ENCODE assay signal across 8 cellular contexts in the genomic region with DNA sequence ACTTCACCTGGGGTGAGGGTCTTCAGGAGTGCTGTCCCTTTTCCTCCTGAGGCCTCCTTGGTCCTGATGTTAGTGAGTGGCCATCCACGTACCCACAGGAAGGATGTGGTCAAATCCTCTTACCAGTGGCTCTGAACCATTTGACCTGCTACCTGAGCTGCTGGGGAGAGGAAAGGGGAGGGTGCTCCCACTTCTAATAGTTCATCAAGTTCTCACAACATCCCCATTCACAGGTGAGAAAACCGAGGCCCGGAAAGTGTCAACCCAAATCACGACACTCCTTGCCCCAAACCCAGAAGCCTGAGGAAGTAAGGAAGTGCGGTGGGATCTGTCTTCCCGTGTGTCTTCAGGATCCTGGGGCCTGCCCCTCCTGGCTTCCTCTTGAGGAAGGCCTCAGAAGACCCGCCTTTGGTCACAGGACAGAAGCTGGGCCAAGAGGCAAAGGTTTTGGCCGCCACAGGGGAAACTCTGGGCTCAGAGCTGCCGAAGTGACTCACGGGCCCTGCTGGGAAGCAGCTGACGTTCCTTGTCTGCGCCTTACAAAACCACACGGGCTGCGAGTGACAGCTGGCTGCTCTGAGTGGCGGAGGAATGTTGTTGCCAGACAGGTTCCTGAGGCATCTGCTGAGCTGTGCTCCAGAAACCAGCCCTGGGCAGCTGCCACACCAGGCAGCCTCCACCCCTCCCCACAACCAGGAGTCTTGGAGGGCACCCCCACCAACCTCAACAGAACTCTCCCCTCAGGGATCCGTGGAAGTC. TPM values are rescaled to one million over a fixed set of nuclear protein-coding genes. Genes with fewer than 3 reads are reported as not detected.
A peak's percentile ranks its signal among the peaks of the same experiment; 100 is the strongest.
DNase-seq lines count a peak whose midpoint lies in the region; ATAC-seq, FAIRE-seq and TF ChIP-seq lines count a peak whose summit lies in the region.

No MANE protein-coding gene starts in this region.

- H3K27ac ChIP-seq in A673 (ENCODE audit: low read depth, low read length, poor library complexity, severe bottlenecking) (peak overlapping the region; percentile 58), WERI-Rb-1 (no peak overlapping the region), endodermal cell (ENCODE audit: low read depth, low read length) (peak overlapping the region; percentile 63), thoracic aorta (peak overlapping the region; percentile 80 to 96)

- CTCF ChIA-PET in A673 (lab: Charles Lee) = no interaction called here

- no peak for TF ChIP-seq CTCF in A673 (conservative IDR thresholded peaks at IDR 0.05; ENCODE audit: low read depth, low read length)
- TF ChIP-seq CTCF in Loucy (conservative IDR thresholded peaks at IDR 0.05; ENCODE audit: low read length) = no peak
- TF ChIP-seq CTCF in WERI-Rb-1 (IDR thresholded peaks at IDR 0.05; ENCODE audit: low read depth, low read length) = no peak
- TF ChIP-seq CTCF in endodermal cell (conservative IDR thresholded peaks at IDR 0.05) = no peak
- no peak for TF ChIP-seq CTCF in thoracic aorta (IDR thresholded peaks at IDR 0.05)

- no peaks in the 10 kb centered on the region for H3K9me3 ChIP-seq in A673 (ENCODE audit: low read depth, low read length, poor library complexity, severe bottlenecking)
- H3K9me3 ChIP-seq in Loucy (ENCODE audit: insufficient read depth, low read depth, low read length) = no peaks in the 10 kb centered on the region
- no peaks in the 10 kb centered on the region for H3K9me3 ChIP-seq in WERI-Rb-1 (ENCODE audit: severe bottlenecking)
- no peaks in the 10 kb centered on the region for H3K9me3 ChIP-seq in endodermal cell (ENCODE audit: control insufficient read depth, low read length)
- H3K9me3 ChIP-seq in thoracic aorta = no peaks in the 10 kb centered on the region

- peak; percentile 94 for ATAC-seq in thoracic aorta (ENCODE audit: insufficient number of reproducible peaks, low FRiP score, low read depth)

- DNase-seq in A673 (ENCODE audit: low spot score) (peak; percentile 85), GM12891 (ENCODE audit: insufficient read length, low spot score) (no peak), WERI-Rb-1 (peak; percentile 56), endodermal cell (peak; percentile 95), midbrain (lab: John Stamatoyannopoulos, UW) (peak; percentile 46), thoracic aorta (ENCODE audit: low spot score) (peak; percentile 76), OCI-M2 (lab: John Stamatoyannopoulos, UW; ENCODE audit: unreplicated experiment) (no peak)

- no peaks in the 10 kb centered on the region for H3K79me2 ChIP-seq in Loucy (ENCODE audit: insufficient read depth, low read length)

- intact Hi-C loops in A673 (cut with micrococcal nuclease; ENCODE audit: unreplicated experiment) = no loop called here

- FAIRE-seq in GM12891 (lab: Jason Lieb, UNC) = peak; percentile 26

- H3K36me3 ChIP-seq in A673 (ENCODE audit: insufficient read depth, low read length, poor library complexity, severe bottlenecking) (peaks cover 4% of the 10 kb centered on the region), Loucy (ENCODE audit: insufficient read depth, low read length) (no peaks in the 10 kb centered on the region), WERI-Rb-1 (no peaks in the 10 kb centered on the region), endodermal cell (ENCODE audit: control insufficient read depth, insufficient read depth, low read length) (no peaks in the 10 kb centered on the region), thoracic aorta (no peaks in the 10 kb centered on the region)

- H3K4me3 Mint-ChIP-seq in endodermal cell = no peak overlapping the region

- BruUV-seq in A673 (replicated peaks; lab: Mats Ljungman, UMichigan) = no TSS peak

- H2AFZ ChIP-seq in Loucy (ENCODE audit: low read length) = no peak overlapping the region

- H3K27me3 Mint-ChIP-seq in endodermal cell (ENCODE audit: insufficient read depth) = no peaks in the 10 kb centered on the region

- H3K27me3 ChIP-seq in A673 (replicated peaks; ENCODE audit: insufficient read depth, low read depth, low read length, poor library complexity) (no peaks in the 10 kb centered on the region), Loucy (ENCODE audit: insufficient read depth, low read length, poor library complexity, severe bottlenecking) (no peaks in the 10 kb centered on the region), WERI-Rb-1 (ENCODE audit: insufficient read depth, low read depth, severe bottlenecking) (no peaks in the 10 kb centered on the region), endodermal cell (ENCODE audit: control insufficient read depth, insufficient read depth, low read length, poor library complexity, severe bottlenecking) (no peaks in the 10 kb centered on the region), thoracic aorta (replicated peaks; ENCODE audit: insufficient read depth) (no peaks in the 10 kb centered on the region)

- 40 to 71% methylated on average over 6 to 16 of the region's 16 CpGs for WGBS in endodermal cell (ENCODE audit: insufficient coverage in 1 of 2, insufficient read length in 1 of 2), 2 experiments

- H3K4me1 ChIP-seq in A673 (ENCODE audit: insufficient read depth, low read length, poor library complexity, severe bottlenecking) (peaks cover 18% of the 10 kb centered on the region), Loucy (ENCODE audit: insufficient read depth, low read length, poor library complexity, severe bottlenecking) (peaks cover 15% of the 10 kb centered on the region), endodermal cell (ENCODE audit: control insufficient read depth, insufficient read depth, low read length) (peaks cover 6% of the 10 kb centered on the region), thoracic aorta (ENCODE audit: control insufficient read depth in 1 of 2, low read depth in 2 of 2) (peaks cover 14 to 18% of the 10 kb centered on the region in 2 donors)

- peak overlapping the region; percentile 77 for H3K27ac Mint-ChIP-seq in endodermal cell

- H3K4me3 ChIP-seq in A673 (ENCODE audit: low read depth, low read length, poor library complexity, severe bottlenecking) (no peak overlapping the region), Loucy (ENCODE audit: low read length, poor library complexity, severe bottlenecking) (no peak overlapping the region), WERI-Rb-1 (ENCODE audit: low read depth, low read length) (no peak overlapping the region), endodermal cell (ENCODE audit: low read length) (no peak overlapping the region), thoracic aorta (peak overlapping the region; percentile 38)

- no peaks in the 10 kb centered on the region for H3K9me3 Mint-ChIP-seq in endodermal cell

- no peaks in the 10 kb centered on the region for H3K36me3 Mint-ChIP-seq in endodermal cell (ENCODE audit: low read depth)

- H3K4me1 Mint-ChIP-seq in endodermal cell = peaks cover 16% of the 10 kb centered on the region

- no peaks in the 10 kb centered on the region for H3K9me2 ChIP-seq in Loucy (replicated peaks; ENCODE audit: low read depth, low read length)

- H3K9ac ChIP-seq in Loucy (ENCODE audit: low read depth, low read length, poor library complexity, severe bottlenecking) (no peak overlapping the region), endodermal cell (ENCODE audit: extremely low read depth, low read length, poor library complexity, severe bottlenecking) (no peak overlapping the region)

- no peak for TF ChIP-seq POLR2A in GM12891 (IDR thresholded peaks at IDR 0.05; ENCODE audit: low read depth, low read length)

- no peaks in the 10 kb centered on the region for H4K20me1 ChIP-seq in Loucy (ENCODE audit: insufficient read depth, low read length, poor library complexity, severe bottlenecking)

- H3K4me2 ChIP-seq in Loucy (ENCODE audit: low read depth, low read length, poor library complexity, severe bottlenecking) = peak overlapping the region; percentile 35

- no peaks in the 10 kb centered on the region for H3F3A ChIP-seq in Loucy (ENCODE audit: low read depth)

- POLR2A ChIA-PET in A673 (lab: Charles Lee; ENCODE audit: low non-redundant PET) = no interaction called here

TF ChIP-seq in GM12891, 5 proteins besides CTCF, POLR2A, EP300 and RAD21:
- TF ChIP-seq POU2F2 (IDR thresholded peaks at IDR 0.05; ENCODE audit: low read depth, low read length) = no peak
- TF ChIP-seq SPI1 (IDR thresholded peaks at IDR 0.05; ENCODE audit: low read depth, low read length) = no peak
TF ChIP-seq in GM12891: peak in this region for 0.

RNA-seq across cellular contexts. Expression of a gene that starts 13.9 kb away (rescaled TPM):
- total RNA-seq in A673 (2021) = 198 and 201 TPM in 2 replicates
- 1.3 TPM for polyA plus RNA-seq in GM12891 (2012; ENCODE audit: low read depth, missing spikeins)
- 10 to 100 TPM; 39.2 to 39.3 TPM for total RNA-seq in endodermal cell
- 18.0 TPM for polyA plus RNA-seq in endodermal cell (2013, experiment 1 of 2)
- polyA plus RNA-seq in endodermal cell (2013, experiment 2 of 2) = 22.9 TPM
- total RNA-seq in thoracic aorta = 100 to 1,000 TPM; 109 to 123 TPM

Comparison
In these comparisons a context has a peak if more than half of its experiments do, and no peak if none do; other contexts are left out.
1. DNase-seq: peak in A673 (single experiment), WERI-Rb-1 (single experiment), endodermal cell (single experiment), midbrain (single experiment) and thoracic aorta (single experiment); none in GM12891 (single experiment) and OCI-M2 (single experiment).